ENCODE assay signal across 28 cellular contexts in the genomic region with DNA sequence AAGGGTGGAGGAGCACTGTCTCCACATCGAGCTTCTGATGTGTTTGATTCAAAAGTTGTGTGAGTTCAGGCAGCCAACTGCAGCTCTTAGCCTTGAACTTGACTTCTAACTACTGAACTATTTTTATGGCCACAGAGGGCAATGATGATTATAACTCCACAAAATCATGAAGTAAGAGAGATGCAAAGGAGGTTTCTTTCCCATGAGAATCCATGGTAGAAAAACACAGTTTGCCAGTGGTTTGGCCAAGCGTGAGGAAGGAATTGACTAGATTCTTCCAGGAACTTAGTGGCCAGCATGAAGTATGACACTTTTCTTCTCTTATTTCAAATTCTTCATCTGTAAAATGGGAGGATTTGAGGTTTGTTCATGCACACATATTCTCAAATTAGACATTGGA. TPM values are rescaled to one million over a fixed set of nuclear protein-coding genes. Genes with fewer than 3 reads are reported as not detected.
"Had no signal": no experiment of that assay in that cellular context is flagged by ENCODE, and none has a peak within 500 bp of the region (broad histone marks: within the 10 kb centered on the region; RNA-seq: fewer than 3 reads in every experiment).

No MANE protein-coding gene starts in this region.

- H3K4me3 Mint-ChIP-seq: immature natural killer cell; mesothelial cell of epicardium; naive B cell; natural killer cell; nephron progenitor cell; neural progenitor cell; stimulated activated effector memory CD8-positive, alpha-beta T cell treated with anti-CD3 and anti-CD28 coated beads, Interleukin-12 subunit alpha, Interleukin-12 subunit beta, amount 100 ng/mL, for 72 hours; stimulated activated naive CD8-positive, alpha-beta T cell treated with anti-CD3 and anti-CD28 coated beads, Interleukin-15, Interleukin-2, amounts not matched to agents 100 ng/mL and 50 ng/mL, for 24 hours; type B pancreatic cell had no signal

- H3K36me3 ChIP-seq: left ventricle myocardium inferior, neural progenitor cell, neutrophil, pancreas, prostate gland, sigmoid colon, spleen, tibial nerve, uterus had no signal

- H3K9me3 Mint-ChIP-seq: mesothelial cell of epicardium; nephron progenitor cell; neural progenitor cell; stimulated activated naive CD8-positive, alpha-beta T cell treated with anti-CD3 and anti-CD28 coated beads, Interleukin-15, Interleukin-2, amounts not matched to agents 100 ng/mL and 50 ng/mL, for 24 hours; type B pancreatic cell had no signal

- ATAC-seq: natural killer cell, pancreas, right cardiac atrium had no signal

- H3K27ac Mint-ChIP-seq: immature natural killer cell; mesothelial cell of epicardium; naive B cell; natural killer cell; nephron progenitor cell; neural progenitor cell; stimulated activated effector memory CD8-positive, alpha-beta T cell treated with anti-CD3 and anti-CD28 coated beads, Interleukin-12 subunit alpha, Interleukin-12 subunit beta, amount 100 ng/mL, for 72 hours; stimulated activated naive CD8-positive, alpha-beta T cell treated with anti-CD3 and anti-CD28 coated beads, Interleukin-15, Interleukin-2, amounts not matched to agents 100 ng/mL and 50 ng/mL, for 24 hours; type B pancreatic cell had no signal

- H3K27me3 Mint-ChIP-seq: naive B cell had no signal

- H3K27me3 ChIP-seq: neural progenitor cell, neutrophil, pancreas, sigmoid colon, spleen, tibial nerve, uterus had no signal

- H3K4me1 Mint-ChIP-seq: immature natural killer cell; naive B cell; natural killer cell; nephron progenitor cell; stimulated activated effector memory CD8-positive, alpha-beta T cell treated with anti-CD3 and anti-CD28 coated beads, Interleukin-12 subunit alpha, Interleukin-12 subunit beta, amount 100 ng/mL, for 72 hours had no signal

- H3K4me1 ChIP-seq: left ventricle myocardium inferior, pancreas, prostate gland, spleen, tibial nerve, uterus had no signal

- H3K9me3 ChIP-seq: left ventricle myocardium inferior, neutrophil, pancreas, prostate gland, sigmoid colon, spleen, tibial nerve, uterus had no signal

- H3K4me3 ChIP-seq: left ventricle myocardium inferior, lung, neural progenitor cell, pancreas, prostate gland, sigmoid colon, spleen, tibial nerve, uterus had no signal

- DNase-seq: hypothalamus; immature natural killer cell; islet precursor cell; left ventricle myocardium inferior; mesendoderm; naive B cell; natural killer cell; nephron progenitor cell; occipital lobe; pancreas; posterior cingulate gyrus; right cardiac atrium; sigmoid colon; small intestine; spleen; stimulated activated CD4-positive, alpha-beta T cell treated with anti-CD3 and anti-CD28 coated beads, Interleukin-4, amount 100 ng/mL, for 24 hours; stimulated activated naive CD4-positive, alpha-beta T cell; substantia nigra; uterus had no signal

- H3K4me2 ChIP-seq: neural progenitor cell had no signal

- H3K27ac ChIP-seq: left ventricle myocardium inferior, neural progenitor cell, neutrophil, pancreas, prostate gland, sigmoid colon, spleen, tibial nerve, uterus had no signal

- H2AFZ ChIP-seq: neural progenitor cell had no signal

- H3K36me3 Mint-ChIP-seq: immature natural killer cell; mesothelial cell of epicardium; naive B cell; natural killer cell; stimulated activated effector memory CD8-positive, alpha-beta T cell treated with anti-CD3 and anti-CD28 coated beads, Interleukin-12 subunit alpha, Interleukin-12 subunit beta, amount 100 ng/mL, for 72 hours had no signal

RNA-seq across cellular contexts. Expression of gene PAPPA, which starts 43.2 kb away (rescaled TPM):
- total RNA-seq: natural killer cell had no signal
